ENCODE assay signal across 1 cellular context in genomic region chr3:196528639-196529233, GRCh38.
A peak's percentile ranks its signal among the peaks of the same experiment; 100 is the strongest.
TF ChIP-seq lines count a peak whose summit lies in the region.

No MANE protein-coding gene starts in this region.

TF ChIP-seq in H1, 55 proteins besides CTCF, POLR2A, EP300 and RAD21:
- TF ChIP-seq CBX5 (IDR thresholded peaks at IDR 0.05; ENCODE audit: low read depth, low read length) (no peak), POU5F1 (IDR thresholded peaks at IDR 0.05; ENCODE audit: low read depth, low read length) (no peak), E2F6 (IDR thresholded peaks at IDR 0.05) (peak; percentile 43; the same call in 1 of the 2 replicates), MAX (IDR thresholded peaks at IDR 0.05) (peak; percentile 56; the same call in 1 of the 2 replicates), EGR1 (IDR thresholded peaks at IDR 0.05; ENCODE audit: borderline replicate concordance, low read depth, low read length) (no peak), CHD1 (IDR thresholded peaks at IDR 0.05; ENCODE audit: low read depth, low read length) (no peak), PHF8 (conservative IDR thresholded peaks at IDR 0.05; ENCODE audit: low read depth, low read length) (peak; percentile 47; the same call in 1 of the 2 replicates), SP1 (IDR thresholded peaks at IDR 0.05; ENCODE audit: low read depth, low read length) (no peak), YY1 (IDR thresholded peaks at IDR 0.05; ENCODE audit: low read depth, low read length) (peak; percentile 84), TBP (IDR thresholded peaks at IDR 0.05; ENCODE audit: low read depth, low read length) (no peak; the same call in 1 of the 2 replicates), GTF2F1 (IDR thresholded peaks at IDR 0.05; ENCODE audit: borderline replicate concordance, low read depth, low read length) (no peak), POLR2AphosphoS5 (IDR thresholded peaks at IDR 0.05; ENCODE audit: low read depth, low read length) (peak; percentile 37; the same call in 1 of the 2 replicates), TAF7 (optimal IDR thresholded peaks at IDR 0.05; ENCODE audit: borderline replicate concordance, low read depth, low read length) (peak; percentile 70), CHD7 (IDR thresholded peaks at IDR 0.05; ENCODE audit: insufficient replicate concordance, low read length) (no peak), CBX8 (IDR thresholded peaks at IDR 0.05; ENCODE audit: borderline replicate concordance, low read depth, low read length) (no peak), CTBP2 (IDR thresholded peaks at IDR 0.05; ENCODE audit: borderline replicate concordance, insufficient read depth, insufficient read length, low read length) (no peak), TCF12 (IDR thresholded peaks at IDR 0.05; ENCODE audit: low read depth, low read length) (no peak), CREB1 (IDR thresholded peaks at IDR 0.05) (peak; percentile 46; the same call in 1 of the 2 replicates), USF2 (IDR thresholded peaks at IDR 0.05; ENCODE audit: low read length) (no peak), GABPA (IDR thresholded peaks at IDR 0.05; ENCODE audit: borderline replicate concordance, insufficient read depth, low read length) (0 out of 2 replicates have a peak, but pooled peaks have one; percentile 39), MAFK (IDR thresholded peaks at IDR 0.05; ENCODE audit: low read depth, low read length) (no peak), ASH2L (IDR thresholded peaks at IDR 0.05; ENCODE audit: low read length) (peak; percentile 81), TAF1 (IDR thresholded peaks at IDR 0.05; ENCODE audit: low read depth, low read length) (peak; percentile 71), BCL11A (IDR thresholded peaks at IDR 0.05; ENCODE audit: low read depth in 2 of 2, low read length in 2 of 2) (no peak), SIX5 (IDR thresholded peaks at IDR 0.05; ENCODE audit: low read depth, low read length) (no peak), SP4 (IDR thresholded peaks at IDR 0.05; ENCODE audit: low read length) (no peak), RBBP5 (IDR thresholded peaks at IDR 0.05; ENCODE audit: borderline replicate concordance, low read depth, low read length) (peak; percentile 47; the same call in 1 of the 2 replicates), NANOG (IDR thresholded peaks at IDR 0.05; ENCODE audit: insufficient read depth, low read depth, low read length, poor library complexity, severe bottlenecking) (no peak), KDM4A (IDR thresholded peaks at IDR 0.05; ENCODE audit: low read depth, low read length, severe bottlenecking) (peak; percentile 52)
TF ChIP-seq in H1: peak in this region for 12.
